Comparison of ENCODE assay signal across 9 cellular contexts in the genomic region with DNA sequence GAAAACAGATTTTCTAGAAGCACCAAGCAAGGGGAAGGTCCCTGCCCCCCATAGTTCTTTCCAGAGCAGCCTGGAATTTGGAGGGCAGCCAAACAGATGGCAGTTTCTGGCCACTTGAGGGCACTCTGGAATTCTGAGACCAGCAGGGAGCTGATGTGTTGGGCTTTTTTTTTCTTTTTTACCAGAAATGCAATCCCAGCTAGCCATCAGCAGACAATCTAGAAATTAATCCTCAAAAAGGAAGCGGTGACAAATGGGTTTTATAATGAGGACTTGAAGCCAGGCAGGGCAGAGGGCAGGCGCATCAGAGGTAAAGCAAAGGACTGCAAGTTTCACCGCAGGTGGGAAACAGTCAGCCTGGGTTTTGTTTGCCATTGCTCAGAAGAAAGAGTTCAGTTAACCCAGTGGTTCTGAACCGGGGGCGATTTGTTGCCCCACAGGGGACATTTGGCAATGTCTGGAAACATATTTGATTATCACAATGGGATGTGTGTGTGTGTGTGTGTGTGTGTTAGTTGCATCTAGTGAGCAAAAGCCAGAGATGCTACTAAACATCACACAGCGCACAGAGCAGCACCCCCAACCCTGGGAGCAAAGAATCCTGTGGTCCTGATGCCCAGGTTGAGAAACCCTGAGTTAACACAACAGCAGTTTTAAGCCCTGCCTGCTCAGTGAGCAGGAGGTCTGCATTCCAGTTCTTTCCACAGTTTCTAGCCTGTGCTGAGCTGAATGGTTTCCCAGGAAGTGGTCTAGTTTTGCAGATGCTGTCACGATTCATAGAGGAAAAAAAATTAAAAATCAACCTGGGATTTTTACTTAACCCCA.
DNase-seq lines count a peak whose midpoint lies in the region; ATAC-seq and TF ChIP-seq lines count a peak whose summit lies in the region.
"Had no signal": no experiment of that assay in that cellular context is flagged by ENCODE, and none has a peak within 500 bp of the region (broad histone marks: within the 10 kb centered on the region; RNA-seq: fewer than 3 reads in every experiment).

No MANE protein-coding gene starts in this region.

- TF ChIP-seq CTCF in cardiac muscle cell (IDR thresholded peaks at IDR 0.05; ENCODE audit: low read depth, low read length), result peak; percentile 83

- DNase-seq in DMS 273 (lab: John Stamatoyannopoulos, UW; ENCODE audit: unreplicated experiment), result peak; percentile 85
- DNase-seq in HCEC 1CT, result peak; percentile 82
- DNase-seq in NCI-H510A (lab: John Stamatoyannopoulos, UW), result peak; percentile 9
- peak; percentile 76 for DNase-seq in activated naive CD4-positive, alpha-beta T cell treated with anti-CD3 and anti-CD28 coated beads for 36 hours
- peak; percentile 87 to 88 for DNase-seq in cardiac muscle cell (ENCODE audit: low read depth in 1 of 2, low spot score in 1 of 2)
- peak; percentile 83 for DNase-seq in posterior vena cava (ENCODE audit: low spot score)

- H3K36me3 ChIP-seq in cardiac muscle cell, result no peaks in the 10 kb centered on the region

- no peaks in the 10 kb centered on the region for H3K9me3 Mint-ChIP-seq in activated naive CD4-positive, alpha-beta T cell treated with anti-CD3 and anti-CD28 coated beads for 36 hours
- H3K9me3 Mint-ChIP-seq: stimulated activated naive CD8-positive, alpha-beta T cell treated with anti-CD3 and anti-CD28 coated beads, Interleukin-15, Interleukin-2, amounts not matched to agents 100 ng/mL and 50 ng/mL, for 24 hours had no signal

- H3K27ac ChIP-seq in cardiac muscle cell, result no peak overlapping the region

- H3K36me3 Mint-ChIP-seq in activated naive CD4-positive, alpha-beta T cell treated with anti-CD3 and anti-CD28 coated beads for 36 hours (ENCODE audit: low read depth), result no peaks in the 10 kb centered on the region

- no peak overlapping the region for H3K4me3 Mint-ChIP-seq in activated naive CD4-positive, alpha-beta T cell treated with anti-CD3 and anti-CD28 coated beads for 36 hours
- H3K4me3 Mint-ChIP-seq: stimulated activated naive CD8-positive, alpha-beta T cell treated with anti-CD3 and anti-CD28 coated beads, Interleukin-15, Interleukin-2, amounts not matched to agents 100 ng/mL and 50 ng/mL, for 24 hours had no signal

- no peaks in the 10 kb centered on the region for H3K4me1 ChIP-seq in cardiac muscle cell (ENCODE audit: low read depth)

- intact Hi-C loops in activated naive CD4-positive, alpha-beta T cell treated with anti-CD3 and anti-CD28 coated beads for 36 hours (cut with micrococcal nuclease), result loop anchor here (1.0 to 10.0 kb wide), 6 partner anchors 183 to 865 kb away; partner anchors contain the start of gene RYBP
- intact Hi-C loops in posterior vena cava (cut with DNase I), result loop anchor here in 1 of 2 donors (10.0 kb wide), 2 partner anchors 309 to 869 kb away; no protein-coding TSS in a partner anchor

- H3K9me3 ChIP-seq in cardiac muscle cell (ENCODE audit: low read depth), result no peaks in the 10 kb centered on the region

- no peaks in the 10 kb centered on the region for H3K27me3 Mint-ChIP-seq in activated naive CD4-positive, alpha-beta T cell treated with anti-CD3 and anti-CD28 coated beads for 36 hours (ENCODE audit: low read depth)

- H3K27ac Mint-ChIP-seq in activated naive CD4-positive, alpha-beta T cell treated with anti-CD3 and anti-CD28 coated beads for 36 hours, result peak overlapping the region; percentile 1
- H3K27ac Mint-ChIP-seq: stimulated activated naive CD8-positive, alpha-beta T cell treated with anti-CD3 and anti-CD28 coated beads, Interleukin-15, Interleukin-2, amounts not matched to agents 100 ng/mL and 50 ng/mL, for 24 hours had no signal

- H3K4me1 Mint-ChIP-seq in activated naive CD4-positive, alpha-beta T cell treated with anti-CD3 and anti-CD28 coated beads for 36 hours (ENCODE audit: low read depth), result peaks cover 27% of the 10 kb centered on the region

- H3K27me3 ChIP-seq in cardiac muscle cell, result peaks cover 4% of the 10 kb centered on the region

- CTCF ChIA-PET in activated naive CD4-positive, alpha-beta T cell treated with anti-CD3 and anti-CD28 coated beads for 36 hours (lab: Charles Lee), result interaction anchor here (0.8 to 1.6 kb wide), 4 partner anchors 9 to 226 kb away, joined by 3 to 13 read pairs (median 4); no protein-coding TSS in a partner anchor

- no peak overlapping the region for H3K4me3 ChIP-seq in cardiac muscle cell

- ATAC-seq in HG03025 (IDR thresholded peaks at IDR 0.05; ENCODE audit: low FRiP score, unreplicated experiment) (no peak), GM19324 (IDR thresholded peaks at IDR 0.05; ENCODE audit: low FRiP score, unreplicated experiment) (no peak)

Comparison
In these comparisons a context has a peak if more than half of its experiments do, and no peak if none do; other contexts are left out.
1. DNase-seq: peak in every context shown above with its lines; median percentile 88 in cardiac muscle cell; 85 in DMS 273; 83 in posterior vena cava; 82 in HCEC 1CT; 76 in activated naive CD4-positive, alpha-beta T cell treated with anti-CD3 and anti-CD28 coated beads for 36 hours; 9 in NCI-H510A.